In genomic region chr5:133925269-133925668, GRCh38 we compare ENCODE assay signal across 17 cellular contexts. TPM values are rescaled to one million over a fixed set of nuclear protein-coding genes. Genes with fewer than 3 reads are reported as not detected.
DNase-seq lines count a peak whose midpoint lies in the region; ATAC-seq, FAIRE-seq and TF ChIP-seq lines count a peak whose summit lies in the region.
"Had no signal": no experiment of that assay in that cellular context is flagged by ENCODE, and none has a peak within 500 bp of the region (broad histone marks: within the 10 kb centered on the region; RNA-seq: fewer than 3 reads in every experiment).

No MANE protein-coding gene starts in this region.

- H2AK5ac ChIP-seq in trophoblast cell (ENCODE audit: low read length) = no peak overlapping the region

- TF ChIP-seq RAD21 in K562 (CRISPR knock-in tag; conservative IDR thresholded peaks at IDR 0.05 in 1 of 2, IDR thresholded peaks at IDR 0.05 in 1 of 2) = no peak

- H3K18ac ChIP-seq in trophoblast cell (ENCODE audit: low read length) = peak overlapping the region; percentile 12

- H3K4me1 ChIP-seq in K562 (replicated peaks in 1 of 2; ENCODE audit: control insufficient read depth in 2 of 2, insufficient read depth in 2 of 2, low read length in 2 of 2) (peaks cover 16 to 20% of the 10 kb centered on the region in 2 experiments), trophoblast cell (ENCODE audit: control insufficient read depth in 1 of 2, insufficient read depth in 2 of 2, low read length in 2 of 2) (peaks cover 22 to 28% of the 10 kb centered on the region in 2 experiments), psoas muscle (no peaks in the 10 kb centered on the region), endodermal cell (ENCODE audit: control insufficient read depth, insufficient read depth, low read length) (no peaks in the 10 kb centered on the region)
- H3K4me1 ChIP-seq: Peyer's patch had no signal

- H3K9me1 ChIP-seq in K562 (ENCODE audit: control insufficient read depth, insufficient read depth, low read length) = no peaks in the 10 kb centered on the region

- no peak for TF ChIP-seq POLR2A in K562 (conservative IDR thresholded peaks at IDR 0.05)

- peak overlapping the region; percentile 47 for H3K27ac Mint-ChIP-seq in activated CD4-positive, alpha-beta T cell treated with anti-CD3 and anti-CD28 coated beads, Interleukin-2, amount 10 ng/mL, durations not matched to agents 7 days and 5 days
- no peak overlapping the region for H3K27ac Mint-ChIP-seq in endodermal cell

- no peaks in the 10 kb centered on the region for H3K36me3 Mint-ChIP-seq in activated CD4-positive, alpha-beta T cell treated with anti-CD3 and anti-CD28 coated beads, Interleukin-2, amount 10 ng/mL, durations not matched to agents 7 days and 5 days (ENCODE audit: low read depth)
- no peaks in the 10 kb centered on the region for H3K36me3 Mint-ChIP-seq in endodermal cell (ENCODE audit: low read depth)

- H4K12ac ChIP-seq in trophoblast cell (ENCODE audit: low read depth, low read length) = no peak overlapping the region

- no peak overlapping the region for H4K8ac ChIP-seq in trophoblast cell (ENCODE audit: low read depth, low read length)

- BruUV-seq in K562 (replicated peaks; lab: Mats Ljungman, UMichigan) = no TSS peak

- H3K14ac ChIP-seq in trophoblast cell (ENCODE audit: low read length) = peak overlapping the region; percentile 25

- no peak overlapping the region for H3K23ac ChIP-seq in trophoblast cell (ENCODE audit: low read length)

- 50% methylated on average over 3 of the region's 3 CpGs for WGBS in K562 (ENCODE audit: insufficient coverage, low coverage, missing lambda C conversion rate)
- no CpG with 5 or more reads among the region's 3 CpGs for WGBS in trophoblast cell (ENCODE audit: extremely low coverage, insufficient coverage, insufficient read length)
- 78 to 89% (median 88%) methylated on average over 3 of the region's 3 CpGs for WGBS in psoas muscle, 3 donors
- WGBS in endodermal cell (ENCODE audit: insufficient coverage in 1 of 2, insufficient read length in 1 of 2), 2 experiments = 89 to 93% methylated on average over 3 of the region's 3 CpGs

- H3K27ac ChIP-seq in K562 (ENCODE audit: extremely low read depth, low read depth, low read length) (no peak overlapping the region), trophoblast cell (ENCODE audit: low read depth, low read length) (no peak overlapping the region), psoas muscle (no peak overlapping the region), endodermal cell (ENCODE audit: low read depth, low read length) (no peak overlapping the region)
- H3K27ac ChIP-seq: Peyer's patch, SK-N-MC had no signal

- no peak overlapping the region for H3K4me3 ChIP-seq in K562
- H3K4me3 ChIP-seq in trophoblast cell (ENCODE audit: low read depth, low read length) = no peak overlapping the region
- H3K4me3 ChIP-seq in psoas muscle = no peak overlapping the region
- H3K4me3 ChIP-seq in endodermal cell (ENCODE audit: low read length) = no peak overlapping the region
- H3K4me3 ChIP-seq: Peyer's patch, SK-N-MC had no signal

- no peaks in the 10 kb centered on the region for H3K36me3 ChIP-seq in K562 (ENCODE audit: control insufficient read depth, insufficient read depth, low read length)
- no peaks in the 10 kb centered on the region for H3K36me3 ChIP-seq in trophoblast cell (ENCODE audit: control insufficient read depth in 1 of 2, insufficient read depth in 2 of 2, low read length in 2 of 2)
- no peaks in the 10 kb centered on the region for H3K36me3 ChIP-seq in psoas muscle (ENCODE audit: insufficient read depth in 1 of 2, low read depth in 1 of 2)
- H3K36me3 ChIP-seq in endodermal cell (ENCODE audit: control insufficient read depth, insufficient read depth, low read length) = no peaks in the 10 kb centered on the region
- H3K36me3 ChIP-seq: Peyer's patch had no signal

- peaks cover 4% of the 10 kb centered on the region for H3K27me3 Mint-ChIP-seq in activated CD4-positive, alpha-beta T cell treated with anti-CD3 and anti-CD28 coated beads, Interleukin-2, amount 10 ng/mL, durations not matched to agents 7 days and 5 days
- no peaks in the 10 kb centered on the region for H3K27me3 Mint-ChIP-seq in endodermal cell (ENCODE audit: insufficient read depth)

- peak overlapping the region in 1 of 2 experiments; percentile 49; a peak in 1 of 4 replicates for H3K9ac ChIP-seq in K562 (ENCODE audit: insufficient read depth in 1 of 2, low read depth in 2 of 2, low read length in 2 of 2)
- H3K9ac ChIP-seq in trophoblast cell (ENCODE audit: low read length) = no peak overlapping the region
- no peak overlapping the region for H3K9ac ChIP-seq in endodermal cell (ENCODE audit: extremely low read depth, low read length, poor library complexity, severe bottlenecking)

- H2AFZ ChIP-seq in K562 (ENCODE audit: low read depth, low read length) (0 out of 2 replicates have a peak overlapping the region, but pooled peaks have one; percentile 66), trophoblast cell (ENCODE audit: insufficient read depth, low read length, poor library complexity) (no peak overlapping the region)

- in situ Hi-C loops in K562 (cut with MboI) = no loop called here

- peaks cover 7% of the 10 kb centered on the region for H3K4me1 Mint-ChIP-seq in activated CD4-positive, alpha-beta T cell treated with anti-CD3 and anti-CD28 coated beads, Interleukin-2, amount 10 ng/mL, durations not matched to agents 7 days and 5 days
- H3K4me1 Mint-ChIP-seq in endodermal cell = peaks cover 25% of the 10 kb centered on the region

- no peaks in the 10 kb centered on the region for H3K9me3 Mint-ChIP-seq in activated CD4-positive, alpha-beta T cell treated with anti-CD3 and anti-CD28 coated beads, Interleukin-2, amount 10 ng/mL, durations not matched to agents 7 days and 5 days
- no peaks in the 10 kb centered on the region for H3K9me3 Mint-ChIP-seq in endodermal cell

- no peak overlapping the region for H3K4ac ChIP-seq in trophoblast cell (ENCODE audit: low read depth, low read length)

- no peaks in the 10 kb centered on the region for H4K20me1 ChIP-seq in K562 (replicated peaks; ENCODE audit: control insufficient read depth, insufficient read depth, low read length)

- POLR2A ChIA-PET in activated CD4-positive, alpha-beta T cell treated with anti-CD3 and anti-CD28 coated beads, Interleukin-2, amount 10 ng/mL, durations not matched to agents 7 days and 5 days (lab: Charles Lee) = no interaction called here
- POLR2A ChIA-PET in K562 (lab: Yijun Ruan, JAX) = no interaction called here

- no peak overlapping the region for H3K4me3 Mint-ChIP-seq in activated CD4-positive, alpha-beta T cell treated with anti-CD3 and anti-CD28 coated beads, Interleukin-2, amount 10 ng/mL, durations not matched to agents 7 days and 5 days
- no peak overlapping the region for H3K4me3 Mint-ChIP-seq in endodermal cell

- TF ChIP-seq CTCF in K562 (IDR thresholded peaks at IDR 0.05 in 2 of 3, conservative IDR thresholded peaks at IDR 0.05 in 1 of 3; ENCODE audit: insufficient read depth in 2 of 3, low read depth in 1 of 3, low read length in 3 of 3) (no peak), psoas muscle (IDR thresholded peaks at IDR 0.05) (no peak), endodermal cell (conservative IDR thresholded peaks at IDR 0.05) (no peak)

- CTCF ChIA-PET in activated CD4-positive, alpha-beta T cell treated with anti-CD3 and anti-CD28 coated beads, Interleukin-2, amount 10 ng/mL, durations not matched to agents 7 days and 5 days (lab: Charles Lee) = no interaction called here
- CTCF ChIA-PET in K562 (lab: Yijun Ruan, JAX; ENCODE audit: low intra/inter-chr PET ratio) = interaction anchor here (0.6 kb wide), 1 partner anchor 11 kb away, joined by 5 read pairs; no protein-coding TSS in a partner anchor

- no peak for FAIRE-seq in K562 (lab: Jason Lieb, UNC)

- H2BK120ac ChIP-seq in trophoblast cell (ENCODE audit: insufficient read depth, low read length, poor library complexity) = peak overlapping the region; percentile 65

- peak overlapping the region; percentile 62 for H2BK12ac ChIP-seq in trophoblast cell (ENCODE audit: low read length)

- ATAC-seq in K562 (no peak), psoas muscle (no peak)
- ATAC-seq: HCT116, Right ventricle myocardium inferior had no signal

- H4K91ac ChIP-seq in trophoblast cell (ENCODE audit: low read depth, low read length) = peak overlapping the region; percentile 64

- no peak for TF ChIP-seq EP300 in K562 (IDR thresholded peaks at IDR 0.05; ENCODE audit: low read length)

- peaks cover 15% of the 10 kb centered on the region for H3K79me1 ChIP-seq in trophoblast cell (ENCODE audit: low read length)

- intact Hi-C loops in K562 (cut with micrococcal nuclease) (no loop called here), psoas muscle (cut with DNase I) (no loop called here)

- no peak for DNase-seq in activated CD4-positive, alpha-beta T cell treated with anti-CD3 and anti-CD28 coated beads, Interleukin-2, amount 10 ng/mL, durations not matched to agents 7 days and 5 days
- no peak for DNase-seq in activated CD4-positive, alpha-beta T cell treated with anti-CD3 and anti-CD28 coated beads for 1 hour
- DNase-seq in NCI-H345 (lab: John Stamatoyannopoulos, UW) = peak; percentile 39
- DNase-seq in K562 (ENCODE audit: extremely low read depth in 1 of 4, low spot score in 3 of 4) = no peak
- DNase-seq in trophoblast cell = no peak
- DNase-seq in COR-L47 (lab: John Stamatoyannopoulos, UW) = no peak
- DNase-seq in psoas muscle = no peak
- no peak for DNase-seq in endodermal cell
- DNase-seq: NCI-H1417 treated with DMSO at 0.1 percent for 48 hours, NCI-H1930, NCI-H2171 treated with DMSO at 0.1 percent for 48 hours, NCI-H510A, NCI-H774, Peyer's patch had no signal

- no peak overlapping the region for H3K4me2 ChIP-seq in K562 (ENCODE audit: insufficient read depth, low read length)
- H3K4me2 ChIP-seq in trophoblast cell (ENCODE audit: low read length) = no peak overlapping the region

- H3K27me3 ChIP-seq in K562 (ENCODE audit: control insufficient read depth in 2 of 2, insufficient read depth in 2 of 2, low read length in 2 of 2) (no peaks in the 10 kb centered on the region), trophoblast cell (ENCODE audit: insufficient read depth, low read length) (no peaks in the 10 kb centered on the region), psoas muscle (ENCODE audit: insufficient read depth in 3 of 3, low read length in 2 of 3) (peaks cover 0 to 2% (median 0%) of the 10 kb centered on the region in 3 donors), endodermal cell (ENCODE audit: control insufficient read depth, insufficient read depth, low read length, poor library complexity, severe bottlenecking) (no peaks in the 10 kb centered on the region)
- H3K27me3 ChIP-seq: Peyer's patch had no signal

- H3K79me2 ChIP-seq in K562 (ENCODE audit: control insufficient read depth, insufficient read depth, low read length) (no peaks in the 10 kb centered on the region), trophoblast cell (ENCODE audit: control insufficient read depth, insufficient read depth, low read length, poor library complexity) (no peaks in the 10 kb centered on the region)

- H3K9me3 ChIP-seq in K562 (replicated peaks; ENCODE audit: control insufficient read depth, insufficient read depth, low read depth, low read length) (no peaks in the 10 kb centered on the region), trophoblast cell (ENCODE audit: insufficient read depth, low read depth, low read length) (no peaks in the 10 kb centered on the region), psoas muscle (no peaks in the 10 kb centered on the region), endodermal cell (ENCODE audit: control insufficient read depth, low read length) (no peaks in the 10 kb centered on the region)
- H3K9me3 ChIP-seq: Peyer's patch had no signal

- no peak overlapping the region for H2BK5ac ChIP-seq in trophoblast cell (ENCODE audit: low read depth, low read length, poor library complexity)

RNA-seq across cellular contexts. Expression of gene C5orf15, which starts 43.2 kb away (rescaled TPM):
- total RNA-seq in activated CD4-positive, alpha-beta T cell treated with anti-CD3 and anti-CD28 coated beads, Interleukin-2, amount 10 ng/mL, durations not matched to agents 7 days and 5 days = 10 to 100 TPM; 21.9 to 32.7 TPM
- 43.2 and 55.8 TPM in 2 replicates for total RNA-seq in K562 (2011; cell fraction: chromatin; rRNA removed; ENCODE audit: low replicate concordance)
- 42.0 and 45.9 TPM in 2 replicates for total RNA-seq in K562 (2011; cell fraction: nucleolus; rRNA removed)
- 49.2 and 65.0 TPM in 2 replicates for total RNA-seq in K562 (2011; cell fraction: nucleoplasm; rRNA removed)
- 23.3 and 28.2 TPM in 2 replicates for total RNA-seq in K562 (2014; rRNA removed)
- 44.0 and 45.6 TPM in 2 replicates for total RNA-seq in K562 (2014; rRNA removed; fragmentation: Illumina TruSeq; extraction: Trizol)
- total RNA-seq in K562 (2015; rRNA removed; fragmentation: Illumina TruSeq; extraction: Trizol) = 35.5 and 36.3 TPM in 2 replicates
- total RNA-seq in K562 (2021) = 22.7 and 24.0 TPM in 2 replicates
- 50.7 and 52.0 TPM in 2 replicates for polyA plus RNA-seq in K562 (2011; rRNA removed)
- polyA plus RNA-seq in K562 (2011; cell fraction: cytosol; rRNA removed) = 25.2 and 36.2 TPM in 2 replicates
- polyA plus RNA-seq in K562 (2011; cell fraction: nucleus; rRNA removed) = 20.3 and 25.9 TPM in 2 replicates
- 23.1 and 36.4 TPM in 2 replicates for polyA plus RNA-seq in K562 (2012)
- polyA plus RNA-seq in K562 (2014; fragmentation: Illumina TruSeq; extraction: Trizol) = 46.4 and 49.8 TPM in 2 replicates
- polyA plus RNA-seq in K562 (2014; fragmentation: Nextera tagmentation; extraction: Ambion mirVana) = 10 to 100 TPM; 30.0 to 32.5 TPM
- polyA plus RNA-seq in K562 (2014; rRNA removed) = 35.7 and 40.2 TPM in 2 replicates
- 44.5 and 49.8 TPM in 2 replicates for polyA minus RNA-seq in K562 (2011; rRNA and poly(A)+ RNA removed)
- 23.3 and 43.8 TPM in 2 replicates for polyA minus RNA-seq in K562 (2011; cell fraction: cytosol; rRNA and poly(A)+ RNA removed)
- 9.3 and 15.6 TPM in 2 replicates for polyA minus RNA-seq in K562 (2011; cell fraction: nucleus; rRNA and poly(A)+ RNA removed)
- polyA plus RNA-seq in trophoblast cell (2013) = 66.6 and 67.9 TPM in 2 replicates
- 10 to 100 TPM; 12.7 to 16.0 (median 13.4) TPM for total RNA-seq in psoas muscle
- 10 to 100 TPM; 13.2 to 29.8 (median 22.9) TPM for polyA plus RNA-seq in psoas muscle
- total RNA-seq in endodermal cell = 10 to 100 TPM; 37.6 to 37.7 TPM
- 64.4 TPM for polyA plus RNA-seq in endodermal cell (2013, experiment 1 of 2)
- polyA plus RNA-seq in endodermal cell (2013, experiment 2 of 2) = 60.7 TPM
